8 cellular contexts compared by ENCODE assay signal in genomic region chr11:1389932-1390587, GRCh38. TPM values are rescaled to one million over a fixed set of nuclear protein-coding genes. Genes with fewer than 3 reads are reported as not detected.
A peak's percentile ranks its signal among the peaks of the same experiment; 100 is the strongest.
DNase-seq lines count a peak whose midpoint lies in the region; ATAC-seq, FAIRE-seq and TF ChIP-seq lines count a peak whose summit lies in the region.

TSS of gene BRSK2 (plus strand) at chr11:1389934. CDS start at chr11:1390285, 351 bp downstream.

- no peaks in the 10 kb centered on the region for H3K36me3 ChIP-seq in astrocyte (ENCODE audit: insufficient read depth, low read length)
- H3K36me3 ChIP-seq in right lobe of liver, result no peaks in the 10 kb centered on the region
- no peaks in the 10 kb centered on the region for H3K36me3 ChIP-seq in upper lobe of right lung

- H3K36me3 Mint-ChIP-seq in activated T-cell treated with anti-CD3 and anti-CD28 coated beads, Interleukin-2, amount 50 U/mL, for 72 hours (ENCODE audit: insufficient read depth in 2 of 2), result no peaks in the 10 kb centered on the region
- peaks cover 3% of the 10 kb centered on the region for H3K36me3 Mint-ChIP-seq in astrocyte (ENCODE audit: low read depth, unreplicated experiment)

- H4K20me1 ChIP-seq in astrocyte (ENCODE audit: insufficient read depth, low read length), result no peaks in the 10 kb centered on the region

- H3K4me1 ChIP-seq in astrocyte (ENCODE audit: insufficient read depth, low read length) (peaks cover 4% of the 10 kb centered on the region), right lobe of liver (peaks cover 0 to 7% (median 0%) of the 10 kb centered on the region in 4 donors), upper lobe of right lung (peaks cover 9% of the 10 kb centered on the region)

- FAIRE-seq in astrocyte (lab: Jason Lieb, UNC), result no peak

- peak within 1 kb of the TSS; percentile 92 for H2AFZ ChIP-seq in astrocyte (ENCODE audit: low read depth, low read length)

- H3K27ac Mint-ChIP-seq in activated T-cell treated with anti-CD3 and anti-CD28 coated beads, Interleukin-2, amount 50 U/mL, for 72 hours, result no peak within 1 kb of the TSS
- no peak within 1 kb of the TSS for H3K27ac Mint-ChIP-seq in astrocyte (ENCODE audit: unreplicated experiment)

- H3K4me2 ChIP-seq in astrocyte (ENCODE audit: low read length), result peak within 1 kb of the TSS; percentile 90

- H3K79me2 ChIP-seq in astrocyte (ENCODE audit: insufficient read depth, low read length), result no peaks in the 10 kb centered on the region

- DNase-seq in activated T-cell treated with anti-CD3 and anti-CD28 coated beads, Interleukin-2, amount 50 U/mL, for 72 hours, result no peak
- DNase-seq in activated T-cell treated with anti-CD3 and anti-CD28 coated beads, Interleukin-2, amount 50 U/mL, for 1 hour, result no peak
- DNase-seq in astrocyte (ENCODE audit: low read depth) (no peak), right lobe of liver (no peak), upper lobe of right lung (no peak), OCI-M1 (lab: John Stamatoyannopoulos, UW) (no peak)
- no peak for DNase-seq in stimulated activated CD4-positive, alpha-beta T cell treated with anti-CD3 and anti-CD28 coated beads, Interleukin-4, amount 100 ng/mL, for 1 hour

- no peak for ATAC-seq in activated T-cell treated with anti-CD3 and anti-CD28 coated beads, Interleukin-2, amount 50 U/mL, for 72 hours (replicated peaks in 1 of 2)
- ATAC-seq in right lobe of liver (no peak), upper lobe of right lung (no peak), HG02981 (IDR thresholded peaks at IDR 0.05; ENCODE audit: unreplicated experiment) (no peak)

- H3K9me3 ChIP-seq in astrocyte (ENCODE audit: insufficient read depth, low read depth, low read length), result no peaks in the 10 kb centered on the region
- H3K9me3 ChIP-seq in right lobe of liver, result no peaks in the 10 kb centered on the region
- H3K9me3 ChIP-seq in upper lobe of right lung, result no peaks in the 10 kb centered on the region

- peak within 1 kb of the TSS; percentile 71 to 78 for H3K4me3 Mint-ChIP-seq in activated T-cell treated with anti-CD3 and anti-CD28 coated beads, Interleukin-2, amount 50 U/mL, for 72 hours
- H3K4me3 Mint-ChIP-seq in astrocyte (ENCODE audit: unreplicated experiment), result peak within 1 kb of the TSS; percentile 85

- no peak for TF ChIP-seq POLR2A in right lobe of liver (IDR thresholded peaks at IDR 0.05)

- H3K27me3 Mint-ChIP-seq in activated T-cell treated with anti-CD3 and anti-CD28 coated beads, Interleukin-2, amount 50 U/mL, for 72 hours (ENCODE audit: low read depth), result peaks cover 29% of the 10 kb centered on the region
- H3K27me3 Mint-ChIP-seq in astrocyte (ENCODE audit: low read depth, unreplicated experiment), result peaks cover 9% of the 10 kb centered on the region

- peak within 1 kb of the TSS; percentile 70 for H3K9ac ChIP-seq in astrocyte (ENCODE audit: low read length)

- TF ChIP-seq CTCF in astrocyte (IDR thresholded peaks at IDR 0.05; ENCODE audit: insufficient read depth, low read depth, low read length) (no peak), right lobe of liver (IDR thresholded peaks at IDR 0.05) (no peak), upper lobe of right lung (IDR thresholded peaks at IDR 0.05) (no peak)

- H3K4me3 ChIP-seq in astrocyte (ENCODE audit: insufficient read depth, low read depth, low read length) (peak within 1 kb of the TSS; percentile 37), right lobe of liver (peak within 1 kb of the TSS; percentile 38 to 47 (median 43)), upper lobe of right lung (peak within 1 kb of the TSS; percentile 53)

- intact Hi-C loops in right lobe of liver (cut with DNase I), result no loop called here
- intact Hi-C loops in upper lobe of right lung (cut with DNase I), result no loop called here

- H3K4me1 Mint-ChIP-seq in activated T-cell treated with anti-CD3 and anti-CD28 coated beads, Interleukin-2, amount 50 U/mL, for 72 hours (ENCODE audit: low read depth), result no peaks in the 10 kb centered on the region
- H3K4me1 Mint-ChIP-seq in astrocyte (ENCODE audit: low read depth, unreplicated experiment), result no peaks in the 10 kb centered on the region

- H3K9me3 Mint-ChIP-seq in activated T-cell treated with anti-CD3 and anti-CD28 coated beads, Interleukin-2, amount 50 U/mL, for 72 hours, result no peaks in the 10 kb centered on the region
- no peaks in the 10 kb centered on the region for H3K9me3 Mint-ChIP-seq in astrocyte (ENCODE audit: unreplicated experiment)

- peaks cover 15% of the 10 kb centered on the region for H3K27me3 ChIP-seq in astrocyte (ENCODE audit: insufficient read depth, low read length)
- peaks cover 4 to 5% of the 10 kb centered on the region in 2 donors for H3K27me3 ChIP-seq in right lobe of liver
- H3K27me3 ChIP-seq in upper lobe of right lung, result peaks cover 33% of the 10 kb centered on the region

- 0% methylated on average over 6 of the region's 123 CpGs for WGBS in right lobe of liver (ENCODE audit: insufficient coverage, low coverage, low lambda C conversion rate, missing lambda C conversion rate)

- H3K27ac ChIP-seq in astrocyte (ENCODE audit: low read depth, low read length) (no peak within 1 kb of the TSS), right lobe of liver (no peak within 1 kb of the TSS), upper lobe of right lung (peak within 1 kb of the TSS; percentile 36)

RNA-seq across cellular contexts. Expression of gene BRSK2, which starts in this region (rescaled TPM):
- total RNA-seq in activated T-cell treated with anti-CD3 and anti-CD28 coated beads, Interleukin-2, amount 50 U/mL, for 72 hours, result under 1 TPM; 0.51 to 0.84 TPM
- total RNA-seq in astrocyte, result 3.9 and 7.1 TPM in 2 replicates
- total RNA-seq in right lobe of liver, result under 1 TPM in 2 of 6 experiments, not detected in 4; 0.12 to 0.49 TPM
- total RNA-seq in upper lobe of right lung, result 0.26 TPM
